ENCODE assay signal across 8 cellular contexts in the genomic region with DNA sequence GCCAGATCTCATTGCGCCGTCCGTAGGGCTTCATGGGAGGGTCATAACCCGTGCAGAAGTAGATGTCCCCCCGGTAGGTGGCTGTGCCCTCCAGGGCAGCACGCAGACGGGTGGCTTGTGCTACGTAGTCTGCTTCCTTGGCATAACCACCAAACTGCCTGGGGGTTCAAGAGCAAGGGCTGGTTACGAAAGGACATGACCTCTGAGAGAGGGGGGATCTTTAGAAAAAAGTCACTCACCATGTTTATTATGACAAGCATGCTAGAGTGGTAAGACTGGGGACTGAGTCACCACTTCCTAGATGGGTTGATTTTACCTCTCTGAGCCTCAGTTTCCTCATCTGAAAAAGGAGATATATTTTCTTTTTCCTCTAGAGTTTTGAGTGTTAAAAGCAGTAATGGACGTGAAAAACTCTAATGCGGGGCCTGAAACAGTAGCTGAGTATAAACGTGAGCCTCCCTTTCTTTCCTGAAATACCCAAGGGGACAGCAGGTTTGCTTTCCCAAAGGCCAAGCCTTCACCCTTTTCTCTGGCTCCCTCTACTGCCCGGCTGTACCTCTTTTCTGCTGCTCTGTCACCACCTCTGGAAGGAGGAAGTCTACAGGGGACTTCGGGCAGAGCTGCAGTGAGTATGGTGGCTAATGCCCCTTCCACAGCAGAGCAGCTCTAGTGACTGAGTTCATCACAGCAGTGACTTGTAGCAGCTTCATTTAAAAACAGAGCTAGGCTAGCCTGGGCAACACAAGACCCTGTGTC. TPM values are rescaled to one million over a fixed set of nuclear protein-coding genes. Genes with fewer than 3 reads are reported as not detected.
DNase-seq lines count a peak whose midpoint lies in the region; ATAC-seq and TF ChIP-seq lines count a peak whose summit lies in the region.

No MANE protein-coding gene starts in this region.

- H3K4me3 ChIP-seq in RWPE2 (ENCODE audit: severe bottlenecking) (no peak overlapping the region), stomach (no peak overlapping the region)

- H3K4me1 ChIP-seq in RWPE2 (ENCODE audit: insufficient read depth, poor library complexity, severe bottlenecking): peaks cover 16% of the 10 kb centered on the region
- peaks cover 0 to 14% (median 8%) of the 10 kb centered on the region in 4 donors for H3K4me1 ChIP-seq in stomach

- H3K27me3 ChIP-seq in RWPE2 (ENCODE audit: insufficient read depth, poor library complexity, severe bottlenecking) (no peaks in the 10 kb centered on the region), stomach (no peaks in the 10 kb centered on the region)

- TF ChIP-seq POLR2A in stomach (IDR thresholded peaks at IDR 0.05): no peak

- TF ChIP-seq CTCF in GM13977 (IDR thresholded peaks at IDR 0.05; ENCODE audit: extremely low read depth, insufficient read depth, missing control alignments) (peak; percentile 32), RWPE2 (IDR thresholded peaks at IDR 0.05; ENCODE audit: poor library complexity, severe bottlenecking) (no peak), stomach (IDR thresholded peaks at IDR 0.05) (peak in 2 of 7 experiments; percentile 7 to 41)

- intact Hi-C loops in stomach (cut with DNase I; ENCODE audit: low total_unique reads): loop anchor here (10.0 kb wide), 1 partner anchor 61 kb away; no protein-coding TSS in a partner anchor

- H3K9me3 ChIP-seq in RWPE2 (ENCODE audit: severe bottlenecking): no peaks in the 10 kb centered on the region
- peaks cover 0 to 16% (median 11%) of the 10 kb centered on the region in 4 donors for H3K9me3 ChIP-seq in stomach

- DNase-seq in 8988T (peak; percentile 37), GM13977 (ENCODE audit: low spot score) (peak; percentile 26), RWPE2 (ENCODE audit: low spot score) (no peak), foreskin melanocyte (peak; percentile 49), stomach (peak; percentile 46), NCI-H146 treated with DMSO at 0.1 percent for 48 hours (lab: John Stamatoyannopoulos, UW; ENCODE audit: unreplicated experiment) (no peak)
- no peak for DNase-seq in activated CD4-positive, CD25-positive, alpha-beta regulatory T cell treated with anti-CD3 and anti-CD28 coated beads, Interleukin-2, amount 50 U/mL, for 72 hours

- TF ChIP-seq EP300 in stomach (IDR thresholded peaks at IDR 0.05): no peak

- in situ Hi-C loops in GM13977 (cut with MboI; ENCODE audit: low pct_unique_long_range_greater_than_20kb, low sequenced_read_pairs, unreplicated experiment): no loop called here

- ATAC-seq in RWPE2 (ENCODE audit: low read depth): no peak
- ATAC-seq in GM21390 (IDR thresholded peaks at IDR 0.05; ENCODE audit: unreplicated experiment): no peak

- H3K27ac ChIP-seq in RWPE2 (ENCODE audit: poor library complexity, severe bottlenecking): peak overlapping the region; percentile 63
- H3K27ac ChIP-seq in stomach: peak overlapping the region in 4 of 5 donors; percentile 9 to 70 (median 62)

- H3K36me3 ChIP-seq in RWPE2 (ENCODE audit: low read depth): peaks cover 8% of the 10 kb centered on the region
- H3K36me3 ChIP-seq in stomach: peaks cover 22 to 76% (median 73%) of the 10 kb centered on the region in 4 donors

- WGBS in stomach, 5 donors: 75 to 84% (median 79%) methylated on average over 13 to 14 of the region's 14 CpGs

RNA-seq across cellular contexts. Expression of a gene that starts 23.5 kb away (rescaled TPM):
- total RNA-seq in stomach: not detected
- under 1 TPM in 1 of 3 donors, not detected in 2; 0.18 TPM for polyA plus RNA-seq in stomach

RNA-seq across cellular contexts. Expression of a gene that starts 24.6 kb away (rescaled TPM):
- total RNA-seq in stomach: 10 to 100 TPM in 2 of 5 donors, 1 to 10 TPM in 2, under 1 TPM in 1; 0.45 to 43.2 (median 8.2) TPM
- 10 to 100 TPM; 41.7 to 57.3 (median 51.8) TPM for polyA plus RNA-seq in stomach

Comparison
In these comparisons a context has a peak if more than half of its experiments do, and no peak if none do; other contexts are left out.
1. DNase-seq: peak in 8988T (single experiment), GM13977 (single experiment), foreskin melanocyte (single experiment) and stomach (single experiment); none in RWPE2 (single experiment), NCI-H146 treated with DMSO at 0.1 percent for 48 hours (single experiment) and activated CD4-positive, CD25-positive, alpha-beta regulatory T cell treated with anti-CD3 and anti-CD28 coated beads, Interleukin-2, amount 50 U/mL, for 72 hours (single experiment).